Comparison of ENCODE assay signal across 17 cellular contexts in genomic region chr12:109928058-109928656, GRCh38.
"Had no signal": no experiment of that assay in that cellular context is flagged by ENCODE, and none has a peak within 500 bp of the region (broad histone marks: within the 10 kb centered on the region; RNA-seq: fewer than 3 reads in every experiment).

No MANE protein-coding gene starts in this region.

- H3K9me3 ChIP-seq: sigmoid colon, SK-N-SH, thoracic aorta, upper lobe of left lung had no signal

- H3K4me1 ChIP-seq: foreskin keratinocyte, parathyroid adenoma, sigmoid colon had no signal

- H3K27me3 ChIP-seq: foreskin keratinocyte, sigmoid colon, upper lobe of left lung had no signal

- H3K4me3 Mint-ChIP-seq: activated CD4-positive, alpha-beta T cell treated with anti-CD3 and anti-CD28 coated beads, Interleukin-2, amount 10 ng/mL, durations not matched to agents 24 days and 14 days; activated CD8-positive, alpha-beta memory T cell treated with anti-CD3 and anti-CD28 coated beads, Interleukin-2, amount 10 ng/mL, durations not matched to agents 7 days and 5 days; activated CD8-positive, alpha-beta T cell treated with anti-CD3 and anti-CD28 coated beads for 36 hours; memory B cell; nephron progenitor cell; stimulated activated naive B cell treated with anti-CD40 and anti-IgM and Interleukin-4, amounts not matched to agents 10 μg/mL and 1 μg/mL and 100 μg/mL, for 72 hours had no signal

- DNase-seq: cerebellar nuclear complex; cortex of kidney; foreskin keratinocyte; hippocampal formation; sigmoid colon; stimulated activated naive B cell treated with anti-CD40 and anti-IgM and Interleukin-4, amounts not matched to agents 10 μg/mL and 1 μg/mL and 100 μg/mL, for 72 hours; upper lobe of left lung had no signal

- H3K9me3 Mint-ChIP-seq: activated CD4-positive, alpha-beta T cell treated with anti-CD3 and anti-CD28 coated beads, Interleukin-2, amount 10 ng/mL, durations not matched to agents 24 days and 14 days; activated CD8-positive, alpha-beta T cell treated with anti-CD3 and anti-CD28 coated beads for 36 hours; activated naive CD4-positive, alpha-beta T cell treated with anti-CD3 and anti-CD28 coated beads, Interleukin-2, amount 50 U/mL, for 72 hours; memory B cell; nephron progenitor cell; stimulated activated naive B cell treated with anti-CD40 and anti-IgM and Interleukin-4, amounts not matched to agents 10 μg/mL and 1 μg/mL and 100 μg/mL, for 72 hours had no signal

- H3K27me3 Mint-ChIP-seq: activated CD4-positive, alpha-beta T cell treated with anti-CD3 and anti-CD28 coated beads, Interleukin-2, amount 10 ng/mL, durations not matched to agents 24 days and 14 days; activated CD8-positive, alpha-beta memory T cell treated with anti-CD3 and anti-CD28 coated beads, Interleukin-2, amount 10 ng/mL, durations not matched to agents 7 days and 5 days; activated CD8-positive, alpha-beta T cell treated with anti-CD3 and anti-CD28 coated beads for 36 hours; memory B cell; stimulated activated naive B cell treated with anti-CD40 and anti-IgM and Interleukin-4, amounts not matched to agents 10 μg/mL and 1 μg/mL and 100 μg/mL, for 72 hours had no signal

- H3K27ac Mint-ChIP-seq: activated CD4-positive, alpha-beta T cell treated with anti-CD3 and anti-CD28 coated beads, Interleukin-2, amount 10 ng/mL, durations not matched to agents 24 days and 14 days; stimulated activated naive B cell treated with anti-CD40 and anti-IgM and Interleukin-4, amounts not matched to agents 10 μg/mL and 1 μg/mL and 100 μg/mL, for 72 hours had no signal

- H3K27ac ChIP-seq: foreskin keratinocyte, parathyroid adenoma, sigmoid colon, thoracic aorta, upper lobe of left lung had no signal

- H3K4me3 ChIP-seq: sigmoid colon, smooth muscle cell, thoracic aorta, upper lobe of left lung had no signal

- H3K4me1 Mint-ChIP-seq: activated CD4-positive, alpha-beta T cell treated with anti-CD3 and anti-CD28 coated beads, Interleukin-2, amount 10 ng/mL, durations not matched to agents 24 days and 14 days; activated CD8-positive, alpha-beta memory T cell treated with anti-CD3 and anti-CD28 coated beads, Interleukin-2, amount 10 ng/mL, durations not matched to agents 7 days and 5 days; stimulated activated naive B cell treated with anti-CD40 and anti-IgM and Interleukin-4, amounts not matched to agents 10 μg/mL and 1 μg/mL and 100 μg/mL, for 72 hours had no signal

- H3K36me3 Mint-ChIP-seq: activated naive CD4-positive, alpha-beta T cell treated with anti-CD3 and anti-CD28 coated beads, Interleukin-2, amount 50 U/mL, for 72 hours had no signal
